Comparison of ENCODE assay signal across 18 cellular contexts in genomic region chr2:95361216-95361980, GRCh38. TPM values are rescaled to one million over a fixed set of nuclear protein-coding genes. Genes with fewer than 3 reads are reported as not detected.
DNase-seq lines count a peak whose midpoint lies in the region; ATAC-seq, FAIRE-seq and TF ChIP-seq lines count a peak whose summit lies in the region.
"Had no signal": no experiment of that assay in that cellular context is flagged by ENCODE, and none has a peak within 500 bp of the region (broad histone marks: within the 10 kb centered on the region; RNA-seq: fewer than 3 reads in every experiment).

No MANE protein-coding gene starts in this region.

- TF ChIP-seq CTCF in left ventricle myocardium inferior (IDR thresholded peaks at IDR 0.05; ENCODE audit: borderline replicate concordance) (no peak), heart left ventricle (IDR thresholded peaks at IDR 0.05) (no peak), kidney (IDR thresholded peaks at IDR 0.05; ENCODE audit: borderline replicate concordance, extremely low read depth, insufficient read depth) (no peak)

- H3K9me3 ChIP-seq in left ventricle myocardium inferior (replicated peaks) (no peaks in the 10 kb centered on the region), heart left ventricle (no peaks in the 10 kb centered on the region), kidney (ENCODE audit: control insufficient read depth in 1 of 2, low read length in 2 of 2) (no peaks in the 10 kb centered on the region)

- no peak for TF ChIP-seq POLR2A in heart left ventricle (IDR thresholded peaks at IDR 0.05)

- H3K4me3 ChIP-seq in left ventricle myocardium inferior: no peak overlapping the region
- H3K4me3 ChIP-seq in heart left ventricle: no peak overlapping the region
- no peak overlapping the region for H3K4me3 ChIP-seq in kidney (ENCODE audit: low read length in 2 of 2)
- H3K4me3 ChIP-seq: PC-9 had no signal

- WGBS in heart left ventricle, 4 donors: 75 to 82% (median 76%) methylated on average over 9 of the region's 9 CpGs

- FAIRE-seq in kidney (lab: Jason Lieb, UNC): no peak
- FAIRE-seq: GM12892 had no signal

- intact Hi-C loops in left ventricle myocardium inferior (cut with micrococcal nuclease) (no loop called here), heart left ventricle (cut with DNase I) (no loop called here), kidney (cut with DNase I) (no loop called here), sciatic nerve (cut with DNase I) (no loop called here)

- no peak overlapping the region for H3K27ac ChIP-seq in left ventricle myocardium inferior (replicated peaks)
- H3K27ac ChIP-seq in heart left ventricle: no peak overlapping the region
- no peak overlapping the region for H3K27ac ChIP-seq in kidney (ENCODE audit: low read depth in 2 of 2, low read length in 2 of 2)
- H3K27ac ChIP-seq: PC-9 had no signal

- no peak overlapping the region for H3K9ac ChIP-seq in kidney (ENCODE audit: low read length in 2 of 2)

- no peaks in the 10 kb centered on the region for H3K4me1 ChIP-seq in left ventricle myocardium inferior
- H3K4me1 ChIP-seq in heart left ventricle: peaks cover 0 to 13% (median 0%) of the 10 kb centered on the region in 12 donors
- H3K4me1 ChIP-seq in kidney (ENCODE audit: control insufficient read depth in 1 of 2, insufficient read depth in 1 of 2, low read depth in 1 of 2, low read length in 2 of 2): no peaks in the 10 kb centered on the region

- no peak for ATAC-seq in heart left ventricle
- ATAC-seq in sciatic nerve: no peak
- ATAC-seq in HG03280 (IDR thresholded peaks at IDR 0.05; ENCODE audit: unreplicated experiment): no peak

- peak; percentile 3 for DNase-seq in left ventricle myocardium inferior
- no peak for DNase-seq in heart left ventricle
- DNase-seq in kidney: peak; percentile 23
- peak; percentile 46 for DNase-seq in sciatic nerve (ENCODE audit: low spot score)
- DNase-seq in Ammon's horn (ENCODE audit: low spot score): no peak
- DNase-seq in HuH-7.5 (ENCODE audit: low spot score): no peak
- DNase-seq: COR-L47, GF-D8, HFFc6, Kasumi-1, MM.1S, NCI-H1092 treated with DMSO at 0.1 percent for 48 hours, NCI-H2081 treated with DMSO at 0.1 percent for 48 hours, NCI-H510A, NCI-H82, PC-9 had no signal

- no peaks in the 10 kb centered on the region for H3K36me3 ChIP-seq in left ventricle myocardium inferior
- H3K36me3 ChIP-seq in heart left ventricle: no peaks in the 10 kb centered on the region
- no peaks in the 10 kb centered on the region for H3K36me3 ChIP-seq in kidney (ENCODE audit: control insufficient read depth in 1 of 2, insufficient read depth in 2 of 2, low read length in 2 of 2)

- H3K27me3 ChIP-seq in left ventricle myocardium inferior (ENCODE audit: low read depth) (no peaks in the 10 kb centered on the region), heart left ventricle (no peaks in the 10 kb centered on the region)

RNA-seq across cellular contexts. Expression of gene FAHD2A, which starts 41.1 kb away (rescaled TPM):
- total RNA-seq in left ventricle myocardium inferior: 32.4 TPM
- 10 to 100 TPM; 26.2 to 51.7 (median 34.6) TPM for total RNA-seq in heart left ventricle
- polyA plus RNA-seq in heart left ventricle: 10 to 100 TPM; 31.5 to 37.6 TPM
- 24.9 TPM for total RNA-seq in kidney
- polyA plus RNA-seq in kidney (ENCODE audit: insufficient read depth, low read depth, low replicate concordance): 64.9 TPM
- total RNA-seq in sciatic nerve: 31.8 TPM

Comparison
In these comparisons a context has a peak if more than half of its experiments do, and no peak if none do; other contexts are left out.
1. DNase-seq: peak in left ventricle myocardium inferior (single experiment), kidney (single experiment) and sciatic nerve (single experiment); none in heart left ventricle (0 of 5), Ammon's horn (single experiment) and HuH-7.5 (single experiment).